Comparison of ENCODE assay signal across 1 cellular context in genomic region chr11:107928767-107929507, GRCh38.
TF ChIP-seq lines count a peak whose summit lies in the region.

No MANE protein-coding gene starts in this region.

TF ChIP-seq in H1, 55 proteins besides CTCF, POLR2A, EP300 and RAD21 (continued from another document):
- TF ChIP-seq, protein P1, sequence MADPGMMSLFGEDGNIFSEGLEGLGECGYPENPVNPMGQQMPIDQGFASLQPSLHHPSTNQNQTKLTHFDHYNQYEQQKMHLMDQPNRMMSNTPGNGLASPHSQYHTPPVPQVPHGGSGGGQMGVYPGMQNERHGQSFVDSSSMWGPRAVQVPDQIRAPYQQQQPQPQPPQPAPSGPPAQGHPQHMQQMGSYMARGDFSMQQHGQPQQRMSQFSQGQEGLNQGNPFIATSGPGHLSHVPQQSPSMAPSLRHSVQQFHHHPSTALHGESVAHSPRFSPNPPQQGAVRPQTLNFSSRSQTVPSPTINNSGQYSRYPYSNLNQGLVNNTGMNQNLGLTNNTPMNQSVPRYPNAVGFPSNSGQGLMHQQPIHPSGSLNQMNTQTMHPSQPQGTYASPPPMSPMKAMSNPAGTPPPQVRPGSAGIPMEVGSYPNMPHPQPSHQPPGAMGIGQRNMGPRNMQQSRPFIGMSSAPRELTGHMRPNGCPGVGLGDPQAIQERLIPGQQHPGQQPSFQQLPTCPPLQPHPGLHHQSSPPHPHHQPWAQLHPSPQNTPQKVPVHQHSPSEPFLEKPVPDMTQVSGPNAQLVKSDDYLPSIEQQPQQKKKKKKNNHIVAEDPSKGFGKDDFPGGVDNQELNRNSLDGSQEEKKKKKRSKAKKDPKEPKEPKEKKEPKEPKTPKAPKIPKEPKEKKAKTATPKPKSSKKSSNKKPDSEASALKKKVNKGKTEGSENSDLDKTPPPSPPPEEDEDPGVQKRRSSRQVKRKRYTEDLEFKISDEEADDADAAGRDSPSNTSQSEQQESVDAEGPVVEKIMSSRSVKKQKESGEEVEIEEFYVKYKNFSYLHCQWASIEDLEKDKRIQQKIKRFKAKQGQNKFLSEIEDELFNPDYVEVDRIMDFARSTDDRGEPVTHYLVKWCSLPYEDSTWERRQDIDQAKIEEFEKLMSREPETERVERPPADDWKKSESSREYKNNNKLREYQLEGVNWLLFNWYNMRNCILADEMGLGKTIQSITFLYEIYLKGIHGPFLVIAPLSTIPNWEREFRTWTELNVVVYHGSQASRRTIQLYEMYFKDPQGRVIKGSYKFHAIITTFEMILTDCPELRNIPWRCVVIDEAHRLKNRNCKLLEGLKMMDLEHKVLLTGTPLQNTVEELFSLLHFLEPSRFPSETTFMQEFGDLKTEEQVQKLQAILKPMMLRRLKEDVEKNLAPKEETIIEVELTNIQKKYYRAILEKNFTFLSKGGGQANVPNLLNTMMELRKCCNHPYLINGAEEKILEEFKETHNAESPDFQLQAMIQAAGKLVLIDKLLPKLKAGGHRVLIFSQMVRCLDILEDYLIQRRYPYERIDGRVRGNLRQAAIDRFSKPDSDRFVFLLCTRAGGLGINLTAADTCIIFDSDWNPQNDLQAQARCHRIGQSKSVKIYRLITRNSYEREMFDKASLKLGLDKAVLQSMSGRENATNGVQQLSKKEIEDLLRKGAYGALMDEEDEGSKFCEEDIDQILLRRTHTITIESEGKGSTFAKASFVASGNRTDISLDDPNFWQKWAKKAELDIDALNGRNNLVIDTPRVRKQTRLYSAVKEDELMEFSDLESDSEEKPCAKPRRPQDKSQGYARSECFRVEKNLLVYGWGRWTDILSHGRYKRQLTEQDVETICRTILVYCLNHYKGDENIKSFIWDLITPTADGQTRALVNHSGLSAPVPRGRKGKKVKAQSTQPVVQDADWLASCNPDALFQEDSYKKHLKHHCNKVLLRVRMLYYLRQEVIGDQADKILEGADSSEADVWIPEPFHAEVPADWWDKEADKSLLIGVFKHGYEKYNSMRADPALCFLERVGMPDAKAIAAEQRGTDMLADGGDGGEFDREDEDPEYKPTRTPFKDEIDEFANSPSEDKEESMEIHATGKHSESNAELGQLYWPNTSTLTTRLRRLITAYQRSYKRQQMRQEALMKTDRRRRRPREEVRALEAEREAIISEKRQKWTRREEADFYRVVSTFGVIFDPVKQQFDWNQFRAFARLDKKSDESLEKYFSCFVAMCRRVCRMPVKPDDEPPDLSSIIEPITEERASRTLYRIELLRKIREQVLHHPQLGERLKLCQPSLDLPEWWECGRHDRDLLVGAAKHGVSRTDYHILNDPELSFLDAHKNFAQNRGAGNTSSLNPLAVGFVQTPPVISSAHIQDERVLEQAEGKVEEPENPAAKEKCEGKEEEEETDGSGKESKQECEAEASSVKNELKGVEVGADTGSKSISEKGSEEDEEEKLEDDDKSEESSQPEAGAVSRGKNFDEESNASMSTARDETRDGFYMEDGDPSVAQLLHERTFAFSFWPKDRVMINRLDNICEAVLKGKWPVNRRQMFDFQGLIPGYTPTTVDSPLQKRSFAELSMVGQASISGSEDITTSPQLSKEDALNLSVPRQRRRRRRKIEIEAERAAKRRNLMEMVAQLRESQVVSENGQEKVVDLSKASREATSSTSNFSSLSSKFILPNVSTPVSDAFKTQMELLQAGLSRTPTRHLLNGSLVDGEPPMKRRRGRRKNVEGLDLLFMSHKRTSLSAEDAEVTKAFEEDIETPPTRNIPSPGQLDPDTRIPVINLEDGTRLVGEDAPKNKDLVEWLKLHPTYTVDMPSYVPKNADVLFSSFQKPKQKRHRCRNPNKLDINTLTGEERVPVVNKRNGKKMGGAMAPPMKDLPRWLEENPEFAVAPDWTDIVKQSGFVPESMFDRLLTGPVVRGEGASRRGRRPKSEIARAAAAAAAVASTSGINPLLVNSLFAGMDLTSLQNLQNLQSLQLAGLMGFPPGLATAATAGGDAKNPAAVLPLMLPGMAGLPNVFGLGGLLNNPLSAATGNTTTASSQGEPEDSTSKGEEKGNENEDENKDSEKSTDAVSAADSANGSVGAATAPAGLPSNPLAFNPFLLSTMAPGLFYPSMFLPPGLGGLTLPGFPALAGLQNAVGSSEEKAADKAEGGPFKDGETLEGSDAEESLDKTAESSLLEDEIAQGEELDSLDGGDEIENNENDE (IDR thresholded peaks at IDR 0.05; ENCODE audit: insufficient replicate concordance, low read length) = no peak
- TF ChIP-seq ASH2L (IDR thresholded peaks at IDR 0.05; ENCODE audit: low read length) = peak; percentile 61
- peak; percentile 49; the same call in 1 of the 2 replicates for TF ChIP-seq EGR1 (IDR thresholded peaks at IDR 0.05; ENCODE audit: borderline replicate concordance, low read depth, low read length)
- no peak for TF ChIP-seq KDM1A (IDR thresholded peaks at IDR 0.05; ENCODE audit: borderline replicate concordance, low read length)
- no peak for TF ChIP-seq SP4 (IDR thresholded peaks at IDR 0.05; ENCODE audit: low read length)
- TF ChIP-seq BRCA1 (IDR thresholded peaks at IDR 0.05; ENCODE audit: low read depth, low read length) = no peak
- 0 out of 4 replicates have a peak, but pooled peaks of 1 of the 2 experiments have one; percentile 53 for TF ChIP-seq HDAC2 (IDR thresholded peaks at IDR 0.05; ENCODE audit: borderline replicate concordance in 1 of 2, low read depth in 2 of 2, low read length in 2 of 2)
- no peak for TF ChIP-seq POLR2AphosphoS5 (IDR thresholded peaks at IDR 0.05; ENCODE audit: low read depth, low read length)
- no peak for TF ChIP-seq JUN (IDR thresholded peaks at IDR 0.05; ENCODE audit: low read depth, low read length)
- TF ChIP-seq RXRA (IDR thresholded peaks at IDR 0.05; ENCODE audit: insufficient read depth, low read depth, low read length) = no peak
- no peak for TF ChIP-seq POU5F1 (IDR thresholded peaks at IDR 0.05; ENCODE audit: low read depth, low read length)
- TF ChIP-seq PHF8 (conservative IDR thresholded peaks at IDR 0.05; ENCODE audit: low read depth, low read length) = peak; percentile 45
- TF ChIP-seq TAF1 (IDR thresholded peaks at IDR 0.05; ENCODE audit: low read depth, low read length) = 0 out of 2 replicates have a peak, but pooled peaks have one; percentile 3
- TF ChIP-seq CREB1 (IDR thresholded peaks at IDR 0.05) = no peak
- no peak for TF ChIP-seq TEAD4 (IDR thresholded peaks at IDR 0.05; ENCODE audit: low read depth, low read length)
- TF ChIP-seq KDM4A (IDR thresholded peaks at IDR 0.05; ENCODE audit: low read depth, low read length, severe bottlenecking) = peak; percentile 9
- TF ChIP-seq, protein P2, sequence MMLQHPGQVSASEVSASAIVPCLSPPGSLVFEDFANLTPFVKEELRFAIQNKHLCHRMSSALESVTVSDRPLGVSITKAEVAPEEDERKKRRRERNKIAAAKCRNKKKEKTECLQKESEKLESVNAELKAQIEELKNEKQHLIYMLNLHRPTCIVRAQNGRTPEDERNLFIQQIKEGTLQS (IDR thresholded peaks at IDR 0.05; ENCODE audit: insufficient read depth, low read depth, low read length) = no peak
- TF ChIP-seq SP1 (IDR thresholded peaks at IDR 0.05; ENCODE audit: low read depth, low read length) = no peak
